8 cellular contexts compared by ENCODE assay signal in the genomic region with DNA sequence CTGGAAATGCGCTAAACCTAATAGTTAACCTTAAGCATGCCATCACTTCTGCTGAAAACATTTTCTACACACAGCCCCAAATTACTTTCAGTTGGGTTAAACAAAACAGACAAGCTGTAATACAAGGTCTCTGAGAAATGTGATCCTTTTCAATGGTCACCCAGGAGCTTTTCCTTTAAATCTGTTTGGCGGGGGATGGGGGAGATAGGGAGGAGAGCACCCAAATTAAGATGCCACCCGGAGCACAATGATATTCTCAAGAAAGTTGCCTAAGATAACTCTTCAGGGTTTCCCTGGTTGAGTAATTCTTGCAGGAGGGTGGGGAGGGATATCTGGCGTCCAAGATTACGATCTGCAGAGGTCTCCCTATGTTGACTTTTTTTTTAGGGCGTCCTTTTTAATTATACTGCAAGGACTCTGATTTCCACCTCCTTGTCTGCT. TPM values are rescaled to one million over a fixed set of nuclear protein-coding genes. Genes with fewer than 3 reads are reported as not detected.
A peak's percentile ranks its signal among the peaks of the same experiment; 100 is the strongest.
DNase-seq lines count a peak whose midpoint lies in the region; ATAC-seq, FAIRE-seq and TF ChIP-seq lines count a peak whose summit lies in the region.

No MANE protein-coding gene starts in this region.

- H3K9ac ChIP-seq in HUES48 (ENCODE audit: low read depth, low read length) (peak overlapping the region; percentile 33; the same call in 1 of the 2 replicates), GM12878 (ENCODE audit: control insufficient read depth, insufficient read depth, low read length) (no peak overlapping the region)

- H3K4me1 ChIP-seq in HUES48 (ENCODE audit: control insufficient read depth, insufficient read depth, low read length): peaks cover 30% of the 10 kb centered on the region
- H3K4me1 ChIP-seq in GM12878 (ENCODE audit: control insufficient read depth, insufficient read depth, low read length): no peaks in the 10 kb centered on the region
- H3K4me1 ChIP-seq in right lobe of liver: peaks cover 0 to 18% (median 6%) of the 10 kb centered on the region in 4 donors
- peaks cover 0 to 32% (median 13%) of the 10 kb centered on the region in 4 donors for H3K4me1 ChIP-seq in tibial artery

- 5% methylated on average over 6 of the region's 6 CpGs for WGBS in GM12878 (ENCODE audit: insufficient coverage, insufficient replicate concordance, low lambda C conversion rate, missing lambda C conversion rate)
- WGBS in right lobe of liver (ENCODE audit: insufficient coverage, low coverage, low lambda C conversion rate, missing lambda C conversion rate): 0% methylated on average over 5 of the region's 6 CpGs

- FAIRE-seq in GM12878 (lab: Jason Lieb, UNC): no peak
- no peak for FAIRE-seq in D721Med (lab: Jason Lieb, UNC)

- TF ChIP-seq RAD21 in GM12878 (IDR thresholded peaks at IDR 0.05; ENCODE audit: insufficient read depth, low read depth, low read length): no peak

- intact Hi-C loops in GM12878 (cut with micrococcal nuclease; ENCODE audit: unreplicated experiment) (loop anchor here (10.0 kb wide), 1 partner anchor 195 kb away; no protein-coding TSS in a partner anchor), right lobe of liver (cut with DNase I) (loop anchor here in 1 of 2 donors (10.0 kb wide), 1 partner anchor 195 kb away; no protein-coding TSS in a partner anchor), tibial artery (cut with DNase I; ENCODE audit: low total_unique reads) (loop anchor here (2.0 to 10.0 kb wide), 3 partner anchors 75 to 375 kb away; partner anchors contain the start of gene RNF138), sciatic nerve (cut with DNase I) (loop anchor here (5.0 kb wide), 1 partner anchor 197 kb away; no protein-coding TSS in a partner anchor)

- TF ChIP-seq POLR2A in GM12878 (IDR thresholded peaks at IDR 0.05; ENCODE audit: low read depth, low read length) (no peak), right lobe of liver (IDR thresholded peaks at IDR 0.05) (no peak)

- DNase-seq in BJ (ENCODE audit: low read depth) (no peak), GM12878 (ENCODE audit: low read depth, low spot score) (no peak), right lobe of liver (no peak), tibial artery (no peak), sciatic nerve (ENCODE audit: low spot score) (no peak), D721Med (ENCODE audit: insufficient read length, low spot score) (no peak)

- H3K27me3 ChIP-seq in BJ (ENCODE audit: control insufficient read depth, insufficient read depth, low read length) (peaks cover 8% of the 10 kb centered on the region), HUES48 (ENCODE audit: control insufficient read depth, insufficient read depth, low read length) (peaks cover 37% of the 10 kb centered on the region), GM12878 (replicated peaks in 1 of 2; ENCODE audit: control insufficient read depth in 2 of 2, insufficient read depth in 2 of 2, low read length in 1 of 2) (peaks cover 8 to 24% of the 10 kb centered on the region in 2 experiments), right lobe of liver (no peaks in the 10 kb centered on the region), tibial artery (no peaks in the 10 kb centered on the region)

- 0 out of 2 replicates have a peak overlapping the region, but pooled peaks have one; percentile 13 for H2AFZ ChIP-seq in GM12878 (ENCODE audit: control insufficient read depth, low read depth, low read length)

- TF ChIP-seq EP300 in GM12878 (IDR thresholded peaks at IDR 0.05; ENCODE audit: borderline replicate concordance in 1 of 2, control insufficient read depth in 1 of 2, low read depth in 2 of 2, low read length in 2 of 2): no peak

- H3K4me2 ChIP-seq in GM12878 (ENCODE audit: control insufficient read depth, insufficient read depth): peak overlapping the region; percentile 89

- ATAC-seq in GM12878 (no peak), right lobe of liver (no peak), sciatic nerve (no peak), HG02678 (IDR thresholded peaks at IDR 0.05; ENCODE audit: unreplicated experiment) (no peak)

- POLR2A ChIA-PET in BJ (lab: Charles Lee) (interaction anchor here (0.7 kb wide), 1 partner anchor 331 kb away, joined by 3 read pairs; no protein-coding TSS in a partner anchor), GM12878 (lab: Charles Lee) (no interaction called here)

- RAD21 ChIA-PET in GM12878 (lab: Charles Lee; ENCODE audit: unreplicated experiment): interaction anchor here (1.2 to 1.7 kb wide), 2 partner anchors 30 to 80 kb away, joined by 4 read pairs; no protein-coding TSS in a partner anchor

- in situ Hi-C loops in GM12878 (cut with MboI): no loop called here

- no peak for TF ChIP-seq CTCF in BJ (IDR thresholded peaks at IDR 0.05; ENCODE audit: insufficient read depth, low read depth, low read length)
- TF ChIP-seq CTCF in GM12878 (IDR thresholded peaks at IDR 0.05 in 2 of 3, conservative IDR thresholded peaks at IDR 0.05 in 1 of 3; ENCODE audit: control insufficient read depth in 2 of 3, extremely low read depth in 1 of 3, insufficient read depth in 1 of 3, low read depth in 3 of 3, low read length in 3 of 3): no peak
- TF ChIP-seq CTCF in right lobe of liver (IDR thresholded peaks at IDR 0.05): no peak
- no peak for TF ChIP-seq CTCF in tibial artery (IDR thresholded peaks at IDR 0.05)
- no peak for TF ChIP-seq CTCF in D721Med (IDR thresholded peaks at IDR 0.05; ENCODE audit: insufficient read depth, missing control alignments)

- CTCF ChIA-PET in BJ (lab: Yijun Ruan, JAX): interaction anchor here (2.1 to 6.2 kb wide), 4 partner anchors 180 to 311 kb away, joined by 8 to 57 read pairs (median 36); no protein-coding TSS in a partner anchor
- CTCF ChIA-PET in GM12878 (lab: Yijun Ruan, JAX): interaction anchor here (1.2 to 1.4 kb wide), 2 partner anchors 197 to 199 kb away, joined by 5 to 9 read pairs; no protein-coding TSS in a partner anchor

- SMC1A ChIA-PET in GM12878 (lab: Charles Lee; ENCODE audit: uncharacterized antibody, unreplicated experiment): no interaction called here

- H3K4me3 ChIP-seq in BJ (ENCODE audit: low read depth, low read length) (peak overlapping the region; percentile 56), HUES48 (ENCODE audit: low read depth, low read length) (peak overlapping the region; percentile 83), GM12878 (peak overlapping the region; percentile 36; the same call in 1 of the 2 replicates), right lobe of liver (peak overlapping the region; percentile 69 to 73 (median 73)), tibial artery (peak overlapping the region; percentile 70 to 94)

- H3K27ac ChIP-seq in HUES48 (ENCODE audit: low read depth, low read length): no peak overlapping the region
- no peak overlapping the region for H3K27ac ChIP-seq in GM12878 (ENCODE audit: control insufficient read depth, insufficient read depth)
- H3K27ac ChIP-seq in right lobe of liver: peak overlapping the region in 2 of 3 donors; percentile 81 to 89
- H3K27ac ChIP-seq in tibial artery: peak overlapping the region; percentile 80 to 92

- BruUV-seq in GM12878 (replicated peaks; lab: Mats Ljungman, UMichigan): no TSS peak

- H3K9me3 ChIP-seq in HUES48 (ENCODE audit: control insufficient read depth, insufficient read depth, low read length) (no peaks in the 10 kb centered on the region), GM12878 (replicated peaks; ENCODE audit: control insufficient read depth, insufficient read depth, low read length) (no peaks in the 10 kb centered on the region), right lobe of liver (no peaks in the 10 kb centered on the region), tibial artery (no peaks in the 10 kb centered on the region)

- no peaks in the 10 kb centered on the region for H3K79me2 ChIP-seq in GM12878 (ENCODE audit: control insufficient read depth, insufficient read depth, low read length)

- H4K20me1 ChIP-seq in GM12878 (ENCODE audit: control insufficient read depth, insufficient read depth): no peaks in the 10 kb centered on the region

- no peaks in the 10 kb centered on the region for H3K36me3 ChIP-seq in BJ (ENCODE audit: control insufficient read depth, insufficient read depth, low read length)
- H3K36me3 ChIP-seq in HUES48 (ENCODE audit: control insufficient read depth, insufficient read depth, low read length): no peaks in the 10 kb centered on the region
- no peaks in the 10 kb centered on the region for H3K36me3 ChIP-seq in GM12878 (ENCODE audit: control insufficient read depth in 2 of 2, insufficient read depth in 2 of 2, low read length in 1 of 2)
- no peaks in the 10 kb centered on the region for H3K36me3 ChIP-seq in right lobe of liver
- no peaks in the 10 kb centered on the region for H3K36me3 ChIP-seq in tibial artery

TF ChIP-seq in GM12878, 131 proteins besides CTCF, POLR2A, EP300 and RAD21 (continues in another document):
- TF ChIP-seq SUZ12 (IDR thresholded peaks at IDR 0.05; ENCODE audit: unreplicated experiment): peak; percentile 34
- 0 out of 2 replicates have a peak, but pooled peaks have one; percentile 72 for TF ChIP-seq EZH2 (IDR thresholded peaks at IDR 0.05; ENCODE audit: borderline replicate concordance, control insufficient read depth, low read depth, low read length)

RNA-seq across cellular contexts. Expression of gene GAREM1, which starts 1.0 kb away (rescaled TPM):
- polyA plus RNA-seq in BJ (2011; rRNA removed) (0.37 and 0.48 TPM in 2 replicates), GM12878 (2011; rRNA removed) (0.05 and 0.13 TPM in 2 replicates), GM12878 (2014; fragmentation: Illumina TruSeq; extraction: Trizol) (not detected in 2 replicates), GM12878 (2014; fragmentation: Nextera tagmentation; extraction: Ambion mirVana) (not detected), GM12878 (2014; rRNA removed) (0.43 TPM in 1 of 2 replicates, not detected in the other), GM12878 (2016; fragmentation: Nextera tagmentation; extraction: Ambion mirVana) (under 1 TPM in 1 of 2 experiments, not detected in 1; 0.29 TPM)
- 0.28 and 0.41 TPM in 2 replicates for polyA minus RNA-seq in BJ (2011; rRNA and poly(A)+ RNA removed)
- not detected in 2 replicates for total RNA-seq in GM12878 (2013; cell fraction: nucleolus; rRNA removed)
- total RNA-seq in GM12878 (2014; rRNA removed) (not detected in 2 replicates), GM12878 (2014; rRNA removed; fragmentation: Illumina TruSeq; extraction: Trizol) (not detected in 2 replicates), GM12878 (2021) (0.05 and 0.08 TPM in 2 replicates), right lobe of liver (10 to 100 TPM in 1 of 6 experiments, 1 to 10 TPM in 5; 5.5 to 11.3 (median 6.6) TPM), sciatic nerve (29.9 TPM)
- not detected for polyA plus RNA-seq in GM12878 (2011; ENCODE audit: low read depth)
- polyA plus RNA-seq in GM12878 (2011; cell fraction: cytosol; rRNA removed): 0.05 and 0.07 TPM in 2 replicates
- 0.04 and 0.06 TPM in 2 replicates for polyA plus RNA-seq in GM12878 (2011; cell fraction: nucleus; rRNA removed)
- 0.32 TPM in 1 of 2 replicates, not detected in the other for polyA plus RNA-seq in GM12878 (2012)
- polyA minus RNA-seq in GM12878 (2011; rRNA and poly(A)+ RNA removed): 0.10 and 0.37 TPM in 2 replicates
- not detected in 2 replicates for polyA minus RNA-seq in GM12878 (2011; cell fraction: cytosol; rRNA and poly(A)+ RNA removed)
- 0.10 and 0.12 TPM in 2 replicates for polyA minus RNA-seq in GM12878 (2011; cell fraction: nucleus; rRNA and poly(A)+ RNA removed)

Comparison
In these comparisons a context has a peak if more than half of its experiments do, and no peak if none do; other contexts are left out.
1. H3K27ac ChIP-seq: peak in right lobe of liver (2 of 3) and tibial artery (2 of 2); none in HUES48 (single experiment) and GM12878 (single experiment).
2. RNA of gene GAREM1, which starts 1.0 kb away (total RNA-seq): 29.9 TPM in sciatic nerve (single experiment) and 5.5 to 11.3 TPM in right lobe of liver; 0.05 to 0.08 TPM in GM12878; every median in the first group is over 4 times any median in the second.
3. Peak in every context shown above with its lines, with median percentiles within 50 percentile points of each other: H3K4me3 ChIP-seq.